ENCODE assay signal across 8 cellular contexts in the genomic region with DNA sequence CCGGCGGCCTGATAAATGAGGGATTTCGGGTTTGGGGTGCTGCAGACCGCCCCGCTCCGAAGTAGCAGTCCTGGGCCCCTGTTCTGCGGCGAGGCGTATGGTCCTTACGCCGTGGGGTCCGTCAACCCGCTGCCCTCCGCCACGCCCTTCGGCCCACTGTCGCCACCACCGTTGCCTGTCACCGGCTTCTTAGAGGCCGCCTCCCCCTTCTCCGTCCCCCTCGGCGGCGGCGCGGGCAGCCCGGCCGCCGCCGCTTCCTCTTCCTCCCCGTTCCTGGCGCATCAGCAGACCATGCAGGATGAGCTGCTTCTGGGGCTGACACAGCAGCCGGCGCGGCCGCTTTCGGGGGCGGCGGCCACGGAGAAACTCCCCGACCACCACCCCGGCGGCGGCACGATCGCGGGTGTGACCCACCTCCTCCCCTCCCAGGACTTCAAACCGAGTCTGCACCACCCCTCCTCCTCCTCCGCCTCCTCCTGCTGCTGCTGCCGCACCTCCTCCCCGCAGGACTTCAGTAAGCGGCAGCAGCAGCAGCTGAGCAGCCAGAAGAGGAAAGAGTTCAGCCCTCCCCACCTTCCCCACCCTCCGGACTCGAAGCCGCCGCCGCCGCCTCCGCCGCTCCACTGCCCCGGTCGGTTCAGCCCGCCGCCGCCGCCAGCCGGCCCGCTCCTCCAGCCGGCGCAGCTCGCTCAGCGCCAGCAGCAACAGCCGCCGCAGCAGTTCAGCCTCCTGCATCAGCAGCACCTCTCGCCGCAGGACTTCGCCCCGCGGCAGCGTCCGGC. TPM values are rescaled to one million over a fixed set of nuclear protein-coding genes. Genes with fewer than 3 reads are reported as not detected.
DNase-seq lines count a peak whose midpoint lies in the region; ATAC-seq and TF ChIP-seq lines count a peak whose summit lies in the region.

No MANE protein-coding gene starts in this region.

- no peak overlapping the region for H4K8ac ChIP-seq in H9 (replicated peaks; ENCODE audit: insufficient read length, low read depth, low read length)

- no peak overlapping the region for H2BK20ac ChIP-seq in H9 (ENCODE audit: low read depth, low read length, poor library complexity, severe bottlenecking)

- H3K4me1 Mint-ChIP-seq in H9: peaks cover 21 to 26% of the 10 kb centered on the region in 2 experiments
- peaks cover 22% of the 10 kb centered on the region for H3K4me1 Mint-ChIP-seq in T-helper 17 cell

- no peak overlapping the region for H3K9ac ChIP-seq in H9 (ENCODE audit: extremely low read depth, insufficient read length, low read length)

- WGBS in H9 (ENCODE audit: extremely low coverage, insufficient read length, low lambda C conversion rate): no CpG with 5 or more reads among the region's 81 CpGs

- no peak overlapping the region for H3K23ac ChIP-seq in H9 (ENCODE audit: insufficient read length, low read depth, low read length)

- H3K27me3 ChIP-seq in H9 (ENCODE audit: insufficient read depth, low read length): no peaks in the 10 kb centered on the region; the same call in 1 of the 2 replicates
- H3K27me3 ChIP-seq in right atrium auricular region: no peaks in the 10 kb centered on the region
- no peaks in the 10 kb centered on the region for H3K27me3 ChIP-seq in uterus

- H3K36me3 Mint-ChIP-seq in H9 (ENCODE audit: insufficient read depth in 1 of 3, low read depth in 3 of 3) (no peaks in the 10 kb centered on the region; a peak in 1 of 7 replicates), T-helper 17 cell (ENCODE audit: low read depth) (no peaks in the 10 kb centered on the region)

- no peak overlapping the region for H2BK15ac ChIP-seq in H9 (ENCODE audit: low read depth, low read length)

- no peaks in the 10 kb centered on the region; the same call in 1 of the 2 replicates for H3K4me1 ChIP-seq in H9 (ENCODE audit: insufficient read depth, low read length)
- peaks cover 0 to 24% of the 10 kb centered on the region in 2 donors for H3K4me1 ChIP-seq in right atrium auricular region
- no peaks in the 10 kb centered on the region for H3K4me1 ChIP-seq in uterus

- H3K4me3 Mint-ChIP-seq in H9 (peak overlapping the region; percentile 76 to 87), T-helper 17 cell (peak overlapping the region; percentile 92)

- H3K27me3 Mint-ChIP-seq in H9 (ENCODE audit: low read depth) (peaks cover 19% of the 10 kb centered on the region), T-helper 17 cell (no peaks in the 10 kb centered on the region)

- H4K91ac ChIP-seq in H9 (ENCODE audit: insufficient read length, low read depth, low read length): no peak overlapping the region

- H3K79me2 ChIP-seq in H9 (ENCODE audit: insufficient read depth, low read length): no peaks in the 10 kb centered on the region

- H3K36me3 ChIP-seq in right atrium auricular region (no peaks in the 10 kb centered on the region), uterus (no peaks in the 10 kb centered on the region)

- no peak overlapping the region for H3K14ac ChIP-seq in H9 (ENCODE audit: insufficient read depth, low read length)

- no peak overlapping the region for H3T11ph ChIP-seq in H9 (ENCODE audit: low read length)

- H2AK5ac ChIP-seq in H9 (ENCODE audit: insufficient read length, low read length): no peak overlapping the region

- H2AFZ ChIP-seq in H9 (ENCODE audit: low read length): no peak overlapping the region

- H3K9me3 ChIP-seq in H9 (ENCODE audit: control insufficient read depth, low read depth, low read length) (no peaks in the 10 kb centered on the region), T-helper 17 cell (ENCODE audit: control insufficient read depth, low read length, poor library complexity, severe bottlenecking) (no peaks in the 10 kb centered on the region), right atrium auricular region (no peaks in the 10 kb centered on the region), uterus (no peaks in the 10 kb centered on the region)

- peak in 1 of 2 donors; percentile 24 for TF ChIP-seq POLR2A in uterus (IDR thresholded peaks at IDR 0.05)

- no peak overlapping the region for H4K5ac ChIP-seq in H9 (ENCODE audit: insufficient read length, low read depth, low read length)

- H4K20me1 ChIP-seq in H9 (ENCODE audit: control insufficient read depth, insufficient read depth, insufficient read length): no peaks in the 10 kb centered on the region

- H3K4ac ChIP-seq in H9 (ENCODE audit: low read depth, low read length): no peak overlapping the region

- no peak overlapping the region for H2BK120ac ChIP-seq in H9 (ENCODE audit: low read depth, low read length, poor library complexity, severe bottlenecking)

- intact Hi-C loops in uterus (cut with DNase I; ENCODE audit: low total_unique reads): no loop called here

- peak overlapping the region; percentile 84 for H3K4me2 ChIP-seq in H9 (ENCODE audit: insufficient read depth, insufficient read length, low read length)

- peak; percentile 46 for ATAC-seq in T-helper 17 cell

- peaks cover 9% of the 10 kb centered on the region for H3K23me2 ChIP-seq in H9 (ENCODE audit: insufficient read length, low read depth, low read length, poor library complexity, severe bottlenecking)

- DNase-seq in GM03348 (ENCODE audit: low spot score) (peak; percentile 78), H9 (peak; percentile 63), M059J (ENCODE audit: low read depth) (peak; percentile 70), T-helper 17 cell (peak; percentile 66 to 85 (median 71)), amygdala (lab: John Stamatoyannopoulos, UW) (peak in 54 of 56 donors; percentile 3 to 87 (median 76)), right atrium auricular region (ENCODE audit: low spot score) (peak; percentile 78), putamen (ENCODE audit: low spot score) (peak; percentile 90), uterus (peak; percentile 64 to 75)

- no peak overlapping the region for H3K18ac ChIP-seq in H9 (ENCODE audit: insufficient read length, low read depth, low read length)

- no peaks in the 10 kb centered on the region for H3K9me3 Mint-ChIP-seq in H9

- H3K27ac ChIP-seq in H9 (ENCODE audit: insufficient read length, low read depth, low read length): no peak overlapping the region
- peak overlapping the region; percentile 100 for H3K27ac ChIP-seq in right atrium auricular region
- peak overlapping the region; percentile 97 to 98 for H3K27ac ChIP-seq in uterus

- H2BK5ac ChIP-seq in H9 (ENCODE audit: insufficient read length, low read length): no peak overlapping the region

- H3K79me1 ChIP-seq in H9 (ENCODE audit: insufficient read depth, low read depth, low read length, poor library complexity, severe bottlenecking): no peaks in the 10 kb centered on the region

- H3K4me3 ChIP-seq in right atrium auricular region: peak overlapping the region; percentile 93 to 97
- peak overlapping the region; percentile 72 to 96 for H3K4me3 ChIP-seq in uterus

- no peak overlapping the region for H2BK12ac ChIP-seq in H9 (ENCODE audit: insufficient read length, low read depth, low read length)

- no peak overlapping the region for H3K56ac ChIP-seq in H9 (ENCODE audit: insufficient read length, low read depth, low read length)

- TF ChIP-seq CTCF in H9 (conservative IDR thresholded peaks at IDR 0.05): no peak
- no peak for TF ChIP-seq CTCF in right atrium auricular region (IDR thresholded peaks at IDR 0.05)
- no peak for TF ChIP-seq CTCF in uterus (IDR thresholded peaks at IDR 0.05)

- H3K27ac Mint-ChIP-seq in H9 (no peak overlapping the region), T-helper 17 cell (peak overlapping the region; percentile 87)

RNA-seq across cellular contexts. Expression of a gene that starts 0.6 kb away (rescaled TPM):
- total RNA-seq in H9 (2021): 1.6 and 1.8 TPM in 2 replicates
- 5.5 and 6.2 TPM in 2 replicates for total RNA-seq in M059J (2014; rRNA removed; shearing (Covaris generic))
- total RNA-seq in T-helper 17 cell: 10 to 100 TPM; 17.2 to 29.3 TPM
- total RNA-seq in right atrium auricular region: 10 to 100 TPM in 1 of 2 donors, 1 to 10 TPM in 1; 8.6 to 11.6 TPM
- 10 to 100 TPM in 2 of 4 donors, 1 to 10 TPM in 2; 5.4 to 19.5 (median 13.6) TPM for total RNA-seq in uterus
